1 cellular context compared by ENCODE assay signal in the genomic region with DNA sequence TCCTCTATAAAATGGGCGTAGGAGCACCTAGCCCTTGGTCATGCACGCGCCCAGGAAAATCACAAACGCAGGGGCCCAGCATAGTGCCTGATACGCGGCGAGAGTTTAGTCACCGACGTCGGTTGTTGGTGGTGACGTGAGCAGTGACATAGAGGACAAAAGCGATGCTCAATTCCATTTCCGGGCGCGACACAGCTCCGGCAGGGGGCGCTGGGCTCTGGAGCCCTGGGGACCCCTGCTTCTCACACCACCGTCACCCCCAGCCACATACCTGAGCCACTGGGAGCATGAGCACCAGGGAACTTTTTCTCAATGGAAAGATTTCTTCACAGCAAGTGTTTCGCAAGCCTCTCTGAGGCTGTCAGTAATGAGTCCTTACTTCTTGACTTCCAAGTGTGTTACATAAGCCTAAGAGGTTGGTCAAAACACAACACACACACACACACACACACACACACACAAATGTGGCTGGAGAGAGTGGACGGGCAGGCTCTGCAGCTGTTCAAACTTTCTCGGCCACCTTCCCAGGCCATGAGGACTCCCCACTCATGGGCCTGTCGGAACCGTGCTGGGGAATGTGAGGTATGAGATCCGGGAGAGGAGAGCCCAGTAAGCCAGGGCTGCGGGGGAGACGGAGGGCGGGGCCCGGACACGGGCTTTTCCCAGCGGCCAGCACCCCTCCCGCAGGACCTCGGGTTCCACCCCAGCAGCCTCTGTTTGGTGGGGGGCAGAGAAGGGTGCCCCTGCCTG.
TF ChIP-seq lines count a peak whose summit lies in the region.

No MANE protein-coding gene starts in this region.

TF ChIP-seq in K562, 482 proteins besides CTCF, POLR2A, EP300 and RAD21 (continued from another document and continues in another):
- TF ChIP-seq ZFP36 (IDR thresholded peaks at IDR 0.05; ENCODE audit: low read depth, low read length, partially characterized antibody) (no peak), SMAD4 (CRISPR knock-in tag; conservative IDR thresholded peaks at IDR 0.05) (peak; percentile 77), ZNF124 (CRISPR knock-in tag; IDR thresholded peaks at IDR 0.05) (no peak), BRF1 (IDR thresholded peaks at IDR 0.05; ENCODE audit: borderline replicate concordance, extremely low read depth, insufficient read length) (no peak), FOXP1 (CRISPR knock-in tag; IDR thresholded peaks at IDR 0.05) (no peak), TAF1 (IDR thresholded peaks at IDR 0.05; ENCODE audit: control insufficient read depth, extremely low read depth, insufficient read depth, low read length, severe bottlenecking) (peak; percentile 37), MTA2 (IDR thresholded peaks at IDR 0.05; ENCODE audit: low read depth) (0 out of 2 replicates have a peak, but pooled peaks have one; percentile 25), PRPF4 (IDR thresholded peaks at IDR 0.05; ENCODE audit: insufficient read depth, low read depth, low read length, poor library complexity, severe bottlenecking) (no peak), GABPB1 (CRISPR knock-in tag; IDR thresholded peaks at IDR 0.05) (peak; percentile 97), PHB (CRISPR knock-in tag; IDR thresholded peaks at IDR 0.05) (no peak), TAF15 (IDR thresholded peaks at IDR 0.05; ENCODE audit: low read depth, low read length) (no peak), EP400 (IDR thresholded peaks at IDR 0.05) (peak; percentile 72; the same call in 1 of the 2 replicates), BRD9 (IDR thresholded peaks at IDR 0.05; ENCODE audit: low read depth, partially characterized antibody) (peak; percentile 96), HNRNPK (IDR thresholded peaks at IDR 0.05; ENCODE audit: low read depth, low read length, poor library complexity, severe bottlenecking) (no peak), POLR2H (tag; IDR thresholded peaks at IDR 0.05; ENCODE audit: low read depth) (no peak), SREBF1 (IDR thresholded peaks at IDR 0.05; ENCODE audit: borderline replicate concordance, low read depth, low read length) (no peak), TAF9B (IDR thresholded peaks at IDR 0.05; ENCODE audit: partially characterized antibody) (peak; percentile 36), SMARCB1 (IDR thresholded peaks at IDR 0.05; ENCODE audit: insufficient read length, low read depth) (no peak), ZBTB8A (IDR thresholded peaks at IDR 0.05; ENCODE audit: partially characterized antibody) (no peak)
- TF ChIP-seq, protein P1, sequence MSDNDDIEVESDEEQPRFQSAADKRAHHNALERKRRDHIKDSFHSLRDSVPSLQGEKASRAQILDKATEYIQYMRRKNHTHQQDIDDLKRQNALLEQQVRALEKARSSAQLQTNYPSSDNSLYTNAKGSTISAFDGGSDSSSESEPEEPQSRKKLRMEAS (CRISPR knock-in tag; IDR thresholded peaks at IDR 0.05) = peak; percentile 19; the same call in 1 of the 2 replicates
- TF ChIP-seq, protein P2, sequence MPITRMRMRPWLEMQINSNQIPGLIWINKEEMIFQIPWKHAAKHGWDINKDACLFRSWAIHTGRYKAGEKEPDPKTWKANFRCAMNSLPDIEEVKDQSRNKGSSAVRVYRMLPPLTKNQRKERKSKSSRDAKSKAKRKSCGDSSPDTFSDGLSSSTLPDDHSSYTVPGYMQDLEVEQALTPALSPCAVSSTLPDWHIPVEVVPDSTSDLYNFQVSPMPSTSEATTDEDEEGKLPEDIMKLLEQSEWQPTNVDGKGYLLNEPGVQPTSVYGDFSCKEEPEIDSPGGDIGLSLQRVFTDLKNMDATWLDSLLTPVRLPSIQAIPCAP (CRISPR knock-in tag; IDR thresholded peaks at IDR 0.05; ENCODE audit: borderline replicate concordance) = no peak
- TF ChIP-seq, protein P3, sequence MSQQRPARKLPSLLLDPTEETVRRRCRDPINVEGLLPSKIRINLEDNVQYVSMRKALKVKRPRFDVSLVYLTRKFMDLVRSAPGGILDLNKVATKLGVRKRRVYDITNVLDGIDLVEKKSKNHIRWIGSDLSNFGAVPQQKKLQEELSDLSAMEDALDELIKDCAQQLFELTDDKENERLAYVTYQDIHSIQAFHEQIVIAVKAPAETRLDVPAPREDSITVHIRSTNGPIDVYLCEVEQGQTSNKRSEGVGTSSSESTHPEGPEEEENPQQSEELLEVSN (IDR thresholded peaks at IDR 0.05; ENCODE audit: borderline replicate concordance in 1 of 2, extremely low read depth in 1 of 2, insufficient read depth in 1 of 2, insufficient read length in 1 of 2, low read depth in 1 of 2, low read length in 1 of 2, poor library complexity in 1 of 2, severe bottlenecking in 1 of 2) = peak; percentile 34 to 35
- TF ChIP-seq, protein P4, sequence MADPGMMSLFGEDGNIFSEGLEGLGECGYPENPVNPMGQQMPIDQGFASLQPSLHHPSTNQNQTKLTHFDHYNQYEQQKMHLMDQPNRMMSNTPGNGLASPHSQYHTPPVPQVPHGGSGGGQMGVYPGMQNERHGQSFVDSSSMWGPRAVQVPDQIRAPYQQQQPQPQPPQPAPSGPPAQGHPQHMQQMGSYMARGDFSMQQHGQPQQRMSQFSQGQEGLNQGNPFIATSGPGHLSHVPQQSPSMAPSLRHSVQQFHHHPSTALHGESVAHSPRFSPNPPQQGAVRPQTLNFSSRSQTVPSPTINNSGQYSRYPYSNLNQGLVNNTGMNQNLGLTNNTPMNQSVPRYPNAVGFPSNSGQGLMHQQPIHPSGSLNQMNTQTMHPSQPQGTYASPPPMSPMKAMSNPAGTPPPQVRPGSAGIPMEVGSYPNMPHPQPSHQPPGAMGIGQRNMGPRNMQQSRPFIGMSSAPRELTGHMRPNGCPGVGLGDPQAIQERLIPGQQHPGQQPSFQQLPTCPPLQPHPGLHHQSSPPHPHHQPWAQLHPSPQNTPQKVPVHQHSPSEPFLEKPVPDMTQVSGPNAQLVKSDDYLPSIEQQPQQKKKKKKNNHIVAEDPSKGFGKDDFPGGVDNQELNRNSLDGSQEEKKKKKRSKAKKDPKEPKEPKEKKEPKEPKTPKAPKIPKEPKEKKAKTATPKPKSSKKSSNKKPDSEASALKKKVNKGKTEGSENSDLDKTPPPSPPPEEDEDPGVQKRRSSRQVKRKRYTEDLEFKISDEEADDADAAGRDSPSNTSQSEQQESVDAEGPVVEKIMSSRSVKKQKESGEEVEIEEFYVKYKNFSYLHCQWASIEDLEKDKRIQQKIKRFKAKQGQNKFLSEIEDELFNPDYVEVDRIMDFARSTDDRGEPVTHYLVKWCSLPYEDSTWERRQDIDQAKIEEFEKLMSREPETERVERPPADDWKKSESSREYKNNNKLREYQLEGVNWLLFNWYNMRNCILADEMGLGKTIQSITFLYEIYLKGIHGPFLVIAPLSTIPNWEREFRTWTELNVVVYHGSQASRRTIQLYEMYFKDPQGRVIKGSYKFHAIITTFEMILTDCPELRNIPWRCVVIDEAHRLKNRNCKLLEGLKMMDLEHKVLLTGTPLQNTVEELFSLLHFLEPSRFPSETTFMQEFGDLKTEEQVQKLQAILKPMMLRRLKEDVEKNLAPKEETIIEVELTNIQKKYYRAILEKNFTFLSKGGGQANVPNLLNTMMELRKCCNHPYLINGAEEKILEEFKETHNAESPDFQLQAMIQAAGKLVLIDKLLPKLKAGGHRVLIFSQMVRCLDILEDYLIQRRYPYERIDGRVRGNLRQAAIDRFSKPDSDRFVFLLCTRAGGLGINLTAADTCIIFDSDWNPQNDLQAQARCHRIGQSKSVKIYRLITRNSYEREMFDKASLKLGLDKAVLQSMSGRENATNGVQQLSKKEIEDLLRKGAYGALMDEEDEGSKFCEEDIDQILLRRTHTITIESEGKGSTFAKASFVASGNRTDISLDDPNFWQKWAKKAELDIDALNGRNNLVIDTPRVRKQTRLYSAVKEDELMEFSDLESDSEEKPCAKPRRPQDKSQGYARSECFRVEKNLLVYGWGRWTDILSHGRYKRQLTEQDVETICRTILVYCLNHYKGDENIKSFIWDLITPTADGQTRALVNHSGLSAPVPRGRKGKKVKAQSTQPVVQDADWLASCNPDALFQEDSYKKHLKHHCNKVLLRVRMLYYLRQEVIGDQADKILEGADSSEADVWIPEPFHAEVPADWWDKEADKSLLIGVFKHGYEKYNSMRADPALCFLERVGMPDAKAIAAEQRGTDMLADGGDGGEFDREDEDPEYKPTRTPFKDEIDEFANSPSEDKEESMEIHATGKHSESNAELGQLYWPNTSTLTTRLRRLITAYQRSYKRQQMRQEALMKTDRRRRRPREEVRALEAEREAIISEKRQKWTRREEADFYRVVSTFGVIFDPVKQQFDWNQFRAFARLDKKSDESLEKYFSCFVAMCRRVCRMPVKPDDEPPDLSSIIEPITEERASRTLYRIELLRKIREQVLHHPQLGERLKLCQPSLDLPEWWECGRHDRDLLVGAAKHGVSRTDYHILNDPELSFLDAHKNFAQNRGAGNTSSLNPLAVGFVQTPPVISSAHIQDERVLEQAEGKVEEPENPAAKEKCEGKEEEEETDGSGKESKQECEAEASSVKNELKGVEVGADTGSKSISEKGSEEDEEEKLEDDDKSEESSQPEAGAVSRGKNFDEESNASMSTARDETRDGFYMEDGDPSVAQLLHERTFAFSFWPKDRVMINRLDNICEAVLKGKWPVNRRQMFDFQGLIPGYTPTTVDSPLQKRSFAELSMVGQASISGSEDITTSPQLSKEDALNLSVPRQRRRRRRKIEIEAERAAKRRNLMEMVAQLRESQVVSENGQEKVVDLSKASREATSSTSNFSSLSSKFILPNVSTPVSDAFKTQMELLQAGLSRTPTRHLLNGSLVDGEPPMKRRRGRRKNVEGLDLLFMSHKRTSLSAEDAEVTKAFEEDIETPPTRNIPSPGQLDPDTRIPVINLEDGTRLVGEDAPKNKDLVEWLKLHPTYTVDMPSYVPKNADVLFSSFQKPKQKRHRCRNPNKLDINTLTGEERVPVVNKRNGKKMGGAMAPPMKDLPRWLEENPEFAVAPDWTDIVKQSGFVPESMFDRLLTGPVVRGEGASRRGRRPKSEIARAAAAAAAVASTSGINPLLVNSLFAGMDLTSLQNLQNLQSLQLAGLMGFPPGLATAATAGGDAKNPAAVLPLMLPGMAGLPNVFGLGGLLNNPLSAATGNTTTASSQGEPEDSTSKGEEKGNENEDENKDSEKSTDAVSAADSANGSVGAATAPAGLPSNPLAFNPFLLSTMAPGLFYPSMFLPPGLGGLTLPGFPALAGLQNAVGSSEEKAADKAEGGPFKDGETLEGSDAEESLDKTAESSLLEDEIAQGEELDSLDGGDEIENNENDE (IDR thresholded peaks at IDR 0.05; ENCODE audit: low read depth, low read length) = no peak
- TF ChIP-seq, protein P5, sequence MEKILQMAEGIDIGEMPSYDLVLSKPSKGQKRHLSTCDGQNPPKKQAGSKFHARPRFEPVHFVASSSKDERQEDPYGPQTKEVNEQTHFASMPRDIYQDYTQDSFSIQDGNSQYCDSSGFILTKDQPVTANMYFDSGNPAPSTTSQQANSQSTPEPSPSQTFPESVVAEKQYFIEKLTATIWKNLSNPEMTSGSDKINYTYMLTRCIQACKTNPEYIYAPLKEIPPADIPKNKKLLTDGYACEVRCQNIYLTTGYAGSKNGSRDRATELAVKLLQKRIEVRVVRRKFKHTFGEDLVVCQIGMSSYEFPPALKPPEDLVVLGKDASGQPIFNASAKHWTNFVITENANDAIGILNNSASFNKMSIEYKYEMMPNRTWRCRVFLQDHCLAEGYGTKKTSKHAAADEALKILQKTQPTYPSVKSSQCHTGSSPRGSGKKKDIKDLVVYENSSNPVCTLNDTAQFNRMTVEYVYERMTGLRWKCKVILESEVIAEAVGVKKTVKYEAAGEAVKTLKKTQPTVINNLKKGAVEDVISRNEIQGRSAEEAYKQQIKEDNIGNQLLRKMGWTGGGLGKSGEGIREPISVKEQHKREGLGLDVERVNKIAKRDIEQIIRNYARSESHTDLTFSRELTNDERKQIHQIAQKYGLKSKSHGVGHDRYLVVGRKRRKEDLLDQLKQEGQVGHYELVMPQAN (IDR thresholded peaks at IDR 0.05; ENCODE audit: borderline replicate concordance) = 0 out of 2 replicates have a peak, but pooled peaks have one; percentile 38
- TF ChIP-seq, protein P6, sequence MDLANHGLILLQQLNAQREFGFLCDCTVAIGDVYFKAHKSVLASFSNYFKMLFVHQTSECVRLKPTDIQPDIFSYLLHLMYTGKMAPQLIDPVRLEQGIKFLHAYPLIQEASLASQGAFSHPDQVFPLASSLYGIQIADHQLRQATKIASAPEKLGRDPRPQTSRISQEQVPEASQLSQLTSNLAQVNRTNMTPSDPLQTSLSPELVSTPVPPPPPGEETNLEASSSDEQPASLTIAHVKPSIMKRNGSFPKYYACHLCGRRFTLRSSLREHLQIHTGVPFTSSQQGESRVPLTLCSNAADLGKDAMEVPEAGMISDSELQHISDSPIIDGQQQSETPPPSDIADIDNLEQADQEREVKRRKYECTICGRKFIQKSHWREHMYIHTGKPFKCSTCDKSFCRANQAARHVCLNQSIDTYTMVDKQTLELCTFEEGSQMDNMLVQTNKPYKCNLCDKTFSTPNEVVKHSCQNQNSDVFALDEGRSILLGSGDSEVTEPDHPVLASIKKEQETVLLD (IDR thresholded peaks at IDR 0.05) = peak; percentile 69; the same call in 1 of the 2 replicates
- TF ChIP-seq, protein P7, sequence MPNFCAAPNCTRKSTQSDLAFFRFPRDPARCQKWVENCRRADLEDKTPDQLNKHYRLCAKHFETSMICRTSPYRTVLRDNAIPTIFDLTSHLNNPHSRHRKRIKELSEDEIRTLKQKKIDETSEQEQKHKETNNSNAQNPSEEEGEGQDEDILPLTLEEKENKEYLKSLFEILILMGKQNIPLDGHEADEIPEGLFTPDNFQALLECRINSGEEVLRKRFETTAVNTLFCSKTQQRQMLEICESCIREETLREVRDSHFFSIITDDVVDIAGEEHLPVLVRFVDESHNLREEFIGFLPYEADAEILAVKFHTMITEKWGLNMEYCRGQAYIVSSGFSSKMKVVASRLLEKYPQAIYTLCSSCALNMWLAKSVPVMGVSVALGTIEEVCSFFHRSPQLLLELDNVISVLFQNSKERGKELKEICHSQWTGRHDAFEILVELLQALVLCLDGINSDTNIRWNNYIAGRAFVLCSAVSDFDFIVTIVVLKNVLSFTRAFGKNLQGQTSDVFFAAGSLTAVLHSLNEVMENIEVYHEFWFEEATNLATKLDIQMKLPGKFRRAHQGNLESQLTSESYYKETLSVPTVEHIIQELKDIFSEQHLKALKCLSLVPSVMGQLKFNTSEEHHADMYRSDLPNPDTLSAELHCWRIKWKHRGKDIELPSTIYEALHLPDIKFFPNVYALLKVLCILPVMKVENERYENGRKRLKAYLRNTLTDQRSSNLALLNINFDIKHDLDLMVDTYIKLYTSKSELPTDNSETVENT (CRISPR knock-in tag; IDR thresholded peaks at IDR 0.05) = peak; percentile 51; the same call in 1 of the 2 replicates
- TF ChIP-seq, protein P8, sequence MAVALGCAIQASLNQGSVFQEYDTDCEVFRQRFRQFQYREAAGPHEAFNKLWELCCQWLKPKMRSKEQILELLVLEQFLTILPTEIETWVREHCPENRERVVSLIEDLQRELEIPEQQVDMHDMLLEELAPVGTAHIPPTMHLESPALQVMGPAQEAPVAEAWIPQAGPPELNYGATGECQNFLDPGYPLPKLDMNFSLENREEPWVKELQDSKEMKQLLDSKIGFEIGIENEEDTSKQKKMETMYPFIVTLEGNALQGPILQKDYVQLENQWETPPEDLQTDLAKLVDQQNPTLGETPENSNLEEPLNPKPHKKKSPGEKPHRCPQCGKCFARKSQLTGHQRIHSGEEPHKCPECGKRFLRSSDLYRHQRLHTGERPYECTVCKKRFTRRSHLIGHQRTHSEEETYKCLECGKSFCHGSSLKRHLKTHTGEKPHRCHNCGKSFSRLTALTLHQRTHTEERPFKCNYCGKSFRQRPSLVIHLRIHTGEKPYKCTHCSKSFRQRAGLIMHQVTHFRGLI (CRISPR knock-in tag; IDR thresholded peaks at IDR 0.05) = no peak
